1 cellular context compared by ENCODE assay signal in the genomic region with DNA sequence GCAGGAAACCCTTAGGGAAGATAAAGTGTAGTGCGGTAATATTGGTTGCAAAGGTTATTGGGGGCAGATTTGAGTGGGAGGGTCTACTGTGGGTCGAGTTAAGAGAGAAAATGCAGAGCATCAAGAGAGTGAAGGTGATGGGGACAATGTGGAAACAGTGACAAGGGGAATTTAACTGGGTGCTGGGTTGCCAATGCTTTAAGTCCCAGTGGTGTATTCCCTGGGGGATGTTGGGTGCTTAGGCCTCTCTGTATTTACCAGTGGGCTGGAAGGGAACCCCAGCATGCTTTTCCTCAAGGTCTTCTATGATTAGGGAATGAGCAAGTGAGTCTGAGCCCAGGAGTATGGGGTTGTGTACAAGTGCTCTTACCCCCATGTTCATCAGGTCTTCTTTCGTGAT.
TF ChIP-seq lines count a peak whose summit lies in the region.

No MANE protein-coding gene starts in this region.

TF ChIP-seq in HEK293, 187 proteins besides CTCF, POLR2A, EP300 and RAD21 (continued from another document):
- TF ChIP-seq, protein P1, sequence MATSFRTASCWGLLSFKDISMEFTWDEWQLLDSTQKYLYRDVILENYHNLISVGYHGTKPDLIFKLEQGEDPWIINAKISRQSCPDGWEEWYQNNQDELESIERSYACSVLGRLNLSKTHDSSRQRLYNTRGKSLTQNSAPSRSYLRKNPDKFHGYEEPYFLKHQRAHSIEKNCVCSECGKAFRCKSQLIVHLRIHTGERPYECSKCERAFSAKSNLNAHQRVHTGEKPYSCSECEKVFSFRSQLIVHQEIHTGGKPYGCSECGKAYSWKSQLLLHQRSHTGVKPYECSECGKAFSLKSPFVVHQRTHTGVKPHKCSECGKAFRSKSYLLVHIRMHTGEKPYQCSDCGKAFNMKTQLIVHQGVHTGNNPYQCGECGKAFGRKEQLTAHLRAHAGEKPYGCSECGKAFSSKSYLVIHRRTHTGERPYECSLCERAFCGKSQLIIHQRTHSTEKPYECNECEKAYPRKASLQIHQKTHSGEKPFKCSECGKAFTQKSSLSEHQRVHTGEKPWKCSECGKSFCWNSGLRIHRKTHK (tag by site-specific recombination; IDR thresholded peaks at IDR 0.05) = no peak
- no peak for TF ChIP-seq ZNF302 (tag by site-specific recombination; IDR thresholded peaks at IDR 0.05; ENCODE audit: low read depth)
- no peak for TF ChIP-seq ZNF23 (tag by site-specific recombination; IDR thresholded peaks at IDR 0.05; ENCODE audit: borderline replicate concordance)
- TF ChIP-seq, protein P2, sequence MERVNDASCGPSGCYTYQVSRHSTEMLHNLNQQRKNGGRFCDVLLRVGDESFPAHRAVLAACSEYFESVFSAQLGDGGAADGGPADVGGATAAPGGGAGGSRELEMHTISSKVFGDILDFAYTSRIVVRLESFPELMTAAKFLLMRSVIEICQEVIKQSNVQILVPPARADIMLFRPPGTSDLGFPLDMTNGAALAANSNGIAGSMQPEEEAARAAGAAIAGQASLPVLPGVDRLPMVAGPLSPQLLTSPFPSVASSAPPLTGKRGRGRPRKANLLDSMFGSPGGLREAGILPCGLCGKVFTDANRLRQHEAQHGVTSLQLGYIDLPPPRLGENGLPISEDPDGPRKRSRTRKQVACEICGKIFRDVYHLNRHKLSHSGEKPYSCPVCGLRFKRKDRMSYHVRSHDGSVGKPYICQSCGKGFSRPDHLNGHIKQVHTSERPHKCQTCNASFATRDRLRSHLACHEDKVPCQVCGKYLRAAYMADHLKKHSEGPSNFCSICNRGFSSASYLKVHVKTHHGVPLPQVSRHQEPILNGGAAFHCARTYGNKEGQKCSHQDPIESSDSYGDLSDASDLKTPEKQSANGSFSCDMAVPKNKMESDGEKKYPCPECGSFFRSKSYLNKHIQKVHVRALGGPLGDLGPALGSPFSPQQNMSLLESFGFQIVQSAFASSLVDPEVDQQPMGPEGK (tag by site-specific recombination; IDR thresholded peaks at IDR 0.05) = 0 out of 2 replicates have a peak, but pooled peaks have one; percentile 28
- TF ChIP-seq, protein P3, sequence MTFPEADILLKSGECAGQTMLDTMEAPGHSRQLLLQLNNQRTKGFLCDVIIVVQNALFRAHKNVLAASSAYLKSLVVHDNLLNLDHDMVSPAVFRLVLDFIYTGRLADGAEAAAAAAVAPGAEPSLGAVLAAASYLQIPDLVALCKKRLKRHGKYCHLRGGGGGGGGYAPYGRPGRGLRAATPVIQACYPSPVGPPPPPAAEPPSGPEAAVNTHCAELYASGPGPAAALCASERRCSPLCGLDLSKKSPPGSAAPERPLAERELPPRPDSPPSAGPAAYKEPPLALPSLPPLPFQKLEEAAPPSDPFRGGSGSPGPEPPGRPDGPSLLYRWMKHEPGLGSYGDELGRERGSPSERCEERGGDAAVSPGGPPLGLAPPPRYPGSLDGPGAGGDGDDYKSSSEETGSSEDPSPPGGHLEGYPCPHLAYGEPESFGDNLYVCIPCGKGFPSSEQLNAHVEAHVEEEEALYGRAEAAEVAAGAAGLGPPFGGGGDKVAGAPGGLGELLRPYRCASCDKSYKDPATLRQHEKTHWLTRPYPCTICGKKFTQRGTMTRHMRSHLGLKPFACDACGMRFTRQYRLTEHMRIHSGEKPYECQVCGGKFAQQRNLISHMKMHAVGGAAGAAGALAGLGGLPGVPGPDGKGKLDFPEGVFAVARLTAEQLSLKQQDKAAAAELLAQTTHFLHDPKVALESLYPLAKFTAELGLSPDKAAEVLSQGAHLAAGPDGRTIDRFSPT (tag by site-specific recombination; IDR thresholded peaks at IDR 0.05) = no peak
- peak; percentile 32; the same call in 1 of the 2 replicates for TF ChIP-seq FEZF1 (tag by site-specific recombination; IDR thresholded peaks at IDR 0.05)
TF ChIP-seq in HEK293: peak in this region for 5.
